Comparison of ENCODE assay signal across 13 cellular contexts in the genomic region with DNA sequence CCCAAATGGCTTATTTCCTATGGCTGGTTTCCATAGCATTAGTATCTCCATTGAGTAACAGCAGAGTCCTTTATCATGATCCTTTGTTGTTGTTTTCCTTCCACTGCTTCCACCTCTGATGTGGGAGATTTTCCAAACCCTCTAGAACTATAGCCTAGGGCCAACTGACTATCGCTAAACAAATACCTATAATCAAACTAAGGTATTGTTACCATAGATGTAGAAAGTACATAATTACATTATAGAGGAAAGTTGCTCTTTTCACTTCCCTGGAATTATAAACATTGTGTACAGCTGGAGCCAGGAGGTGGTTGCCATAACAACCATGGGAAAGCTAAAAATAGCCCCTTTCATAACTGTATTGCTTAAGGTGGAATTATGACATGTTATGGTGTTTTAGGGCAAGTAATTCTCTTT. TPM values are rescaled to one million over a fixed set of nuclear protein-coding genes. Genes with fewer than 3 reads are reported as not detected.
DNase-seq lines count a peak whose midpoint lies in the region; ATAC-seq and TF ChIP-seq lines count a peak whose summit lies in the region.
"Had no signal": no experiment of that assay in that cellular context is flagged by ENCODE, and none has a peak within 500 bp of the region (broad histone marks: within the 10 kb centered on the region; RNA-seq: fewer than 3 reads in every experiment).

No MANE protein-coding gene starts in this region.

- ATAC-seq in upper lobe of right lung = peak; percentile 44
- ATAC-seq: activated CD8-positive, alpha-beta T cell treated with anti-CD3 and anti-CD28 coated beads for 36 hours; foreskin keratinocyte; stimulated activated memory B cell treated with anti-CD40 and anti-IgM and Interleukin-4, amounts not matched to agents 10 μg/mL and 1 μg/mL and 100 μg/mL, for 72 hours had no signal

- H3K4me3 ChIP-seq in breast epithelium (no peak overlapping the region), hepatocyte (no peak overlapping the region), upper lobe of right lung (no peak overlapping the region)

- no peak overlapping the region for H3K4me3 Mint-ChIP-seq in MCF 10A (ENCODE audit: unreplicated experiment)
- H3K4me3 Mint-ChIP-seq: activated CD8-positive, alpha-beta T cell treated with anti-CD3 and anti-CD28 coated beads for 36 hours; stimulated activated memory B cell treated with anti-CD40 and anti-IgM and Interleukin-4, amounts not matched to agents 10 μg/mL and 1 μg/mL and 100 μg/mL, for 72 hours had no signal

- peaks cover 10% of the 10 kb centered on the region for H3K27me3 Mint-ChIP-seq in MCF 10A (ENCODE audit: insufficient read depth, unreplicated experiment)
- H3K27me3 Mint-ChIP-seq: activated CD8-positive, alpha-beta T cell treated with anti-CD3 and anti-CD28 coated beads for 36 hours; stimulated activated memory B cell treated with anti-CD40 and anti-IgM and Interleukin-4, amounts not matched to agents 10 μg/mL and 1 μg/mL and 100 μg/mL, for 72 hours had no signal

- no peaks in the 10 kb centered on the region for H3K9me2 ChIP-seq in hepatocyte (replicated peaks; ENCODE audit: insufficient read depth)

- H3K36me3 ChIP-seq in breast epithelium (no peaks in the 10 kb centered on the region), hepatocyte (replicated peaks; ENCODE audit: insufficient read depth, low read depth) (no peaks in the 10 kb centered on the region), upper lobe of right lung (peaks cover 5% of the 10 kb centered on the region)

- H3K4me2 ChIP-seq in hepatocyte = no peak overlapping the region

- no peak overlapping the region for H2AFZ ChIP-seq in hepatocyte

- in situ Hi-C loops in GM13977 (cut with MboI; ENCODE audit: low pct_unique_long_range_greater_than_20kb, low sequenced_read_pairs, unreplicated experiment) = no loop called here

- H3K27me3 ChIP-seq in breast epithelium (no peaks in the 10 kb centered on the region), hepatocyte (no peaks in the 10 kb centered on the region), upper lobe of right lung (no peaks in the 10 kb centered on the region)
- H3K27me3 ChIP-seq: foreskin keratinocyte had no signal

- H3K27ac ChIP-seq in breast epithelium (no peak overlapping the region), hepatocyte (peak overlapping the region; percentile 4), upper lobe of right lung (peak overlapping the region; percentile 1)
- H3K27ac ChIP-seq: foreskin keratinocyte had no signal

- WGBS in hepatocyte (ENCODE audit: low lambda C conversion rate, missing lambda C conversion rate) = 56% methylated on average over 1 of the region's 1 CpG

- no peaks in the 10 kb centered on the region for H3K79me2 ChIP-seq in hepatocyte

- CTCF ChIA-PET in MCF 10A (lab: Yijun Ruan, JAX) = interaction anchor here (0.7 to 6.1 kb wide), 4 partner anchors 9 to 270 kb away, joined by 3 to 46 read pairs (median 4); no protein-coding TSS in a partner anchor

- H3K36me3 Mint-ChIP-seq in MCF 10A (ENCODE audit: insufficient read depth, unreplicated experiment) = peaks cover 18% of the 10 kb centered on the region

- no peaks in the 10 kb centered on the region for H4K20me1 ChIP-seq in hepatocyte (ENCODE audit: insufficient read depth, poor library complexity, severe bottlenecking)

- H3K4me1 Mint-ChIP-seq in MCF 10A (ENCODE audit: insufficient read depth, unreplicated experiment) = peaks cover 13% of the 10 kb centered on the region
- H3K4me1 Mint-ChIP-seq: stimulated activated memory B cell treated with anti-CD40 and anti-IgM and Interleukin-4, amounts not matched to agents 10 μg/mL and 1 μg/mL and 100 μg/mL, for 72 hours had no signal

- no peaks in the 10 kb centered on the region for H3K9me3 ChIP-seq in breast epithelium
- H3K9me3 ChIP-seq in hepatocyte (ENCODE audit: low read depth) = no peaks in the 10 kb centered on the region
- H3K9me3 ChIP-seq in upper lobe of right lung = no peaks in the 10 kb centered on the region

- no peak for TF ChIP-seq POLR2A in breast epithelium (IDR thresholded peaks at IDR 0.05)

- no peak for TF ChIP-seq CTCF in MCF 10A (IDR thresholded peaks at IDR 0.05; ENCODE audit: unreplicated experiment)
- no peak for TF ChIP-seq CTCF in breast epithelium (IDR thresholded peaks at IDR 0.05)
- no peak for TF ChIP-seq CTCF in hepatocyte (IDR thresholded peaks at IDR 0.05; ENCODE audit: poor library complexity)
- no peak for TF ChIP-seq CTCF in upper lobe of right lung (IDR thresholded peaks at IDR 0.05)
- TF ChIP-seq CTCF in GM13977 (IDR thresholded peaks at IDR 0.05; ENCODE audit: extremely low read depth, insufficient read depth, missing control alignments) = no peak

- peak overlapping the region; percentile 10 for H3K27ac Mint-ChIP-seq in MCF 10A (ENCODE audit: low read depth, unreplicated experiment)
- H3K27ac Mint-ChIP-seq: activated CD8-positive, alpha-beta T cell treated with anti-CD3 and anti-CD28 coated beads for 36 hours; stimulated activated memory B cell treated with anti-CD40 and anti-IgM and Interleukin-4, amounts not matched to agents 10 μg/mL and 1 μg/mL and 100 μg/mL, for 72 hours had no signal

- POLR2A ChIA-PET in MCF 10A (lab: Yijun Ruan, JAX) = interaction anchor here (0.6 to 0.7 kb wide), 3 partner anchors 14 to 370 kb away, joined by 3 read pairs; no protein-coding TSS in a partner anchor

- DNase-seq in MCF 10A (ENCODE audit: unreplicated experiment) (peak; percentile 53), breast epithelium (ENCODE audit: low spot score in 2 of 2) (no peak), astrocyte of the hippocampus (ENCODE audit: low read depth, low spot score) (peak; percentile 46), hepatocyte (ENCODE audit: low spot score) (peak; percentile 64), upper lobe of right lung (no peak), GM13977 (ENCODE audit: low spot score) (no peak), NCI-H128 (lab: John Stamatoyannopoulos, UW; ENCODE audit: unreplicated experiment) (no peak), NCI-H1092 treated with DMSO at 0.1 percent for 48 hours (lab: John Stamatoyannopoulos, UW) (no peak)
- DNase-seq: activated CD8-positive, alpha-beta T cell treated with anti-CD3 and anti-CD28 coated beads for 36 hours; AML-193; foreskin keratinocyte; NCI-H510A had no signal

- H3K9me3 Mint-ChIP-seq in MCF 10A (ENCODE audit: unreplicated experiment) = no peaks in the 10 kb centered on the region
- H3K9me3 Mint-ChIP-seq: activated CD8-positive, alpha-beta T cell treated with anti-CD3 and anti-CD28 coated beads for 36 hours; stimulated activated memory B cell treated with anti-CD40 and anti-IgM and Interleukin-4, amounts not matched to agents 10 μg/mL and 1 μg/mL and 100 μg/mL, for 72 hours had no signal

- BruUV-seq in MCF 10A (replicated peaks; lab: Mats Ljungman, UMichigan) = no TSS peak

- intact Hi-C loops in MCF 10A (cut with micrococcal nuclease) (loop anchor here (5.0 kb wide), 1 partner anchor 151 kb away; a partner anchor contains a TSS), breast epithelium (cut with DNase I; ENCODE audit: low total_unique reads) (no loop called here), upper lobe of right lung (cut with DNase I) (no loop called here)

- H3K4me1 ChIP-seq in breast epithelium (no peaks in the 10 kb centered on the region), hepatocyte (ENCODE audit: insufficient read depth) (peaks cover 7% of the 10 kb centered on the region), upper lobe of right lung (no peaks in the 10 kb centered on the region)

RNA-seq across cellular contexts. Expression of a gene that starts 47.0 kb away (rescaled TPM):
- 76.2 and 88.0 TPM in 2 replicates for total RNA-seq in MCF 10A (2022)
- 10 to 100 TPM; 29.0 to 40.7 (median 33.1) TPM for total RNA-seq in breast epithelium
- total RNA-seq in hepatocyte = 22.0 and 27.2 TPM in 2 replicates
- polyA plus RNA-seq in hepatocyte = 18.2 and 23.8 TPM in 2 replicates
- total RNA-seq in upper lobe of right lung = 27.7 TPM

Comparison
In these comparisons a context has a peak if more than half of its experiments do, and no peak if none do; other contexts are left out.
1. DNase-seq: peak in MCF 10A (single experiment), astrocyte of the hippocampus (single experiment) and hepatocyte (single experiment); none in breast epithelium (0 of 2), upper lobe of right lung (single experiment), GM13977 (single experiment), NCI-H128 (single experiment) and NCI-H1092 treated with DMSO at 0.1 percent for 48 hours (single experiment).
2. H3K27ac ChIP-seq: peak in hepatocyte (single experiment) and upper lobe of right lung (single experiment); none in breast epithelium (0 of 2).